ENCODE assay signal across 1 cellular context in the genomic region with DNA sequence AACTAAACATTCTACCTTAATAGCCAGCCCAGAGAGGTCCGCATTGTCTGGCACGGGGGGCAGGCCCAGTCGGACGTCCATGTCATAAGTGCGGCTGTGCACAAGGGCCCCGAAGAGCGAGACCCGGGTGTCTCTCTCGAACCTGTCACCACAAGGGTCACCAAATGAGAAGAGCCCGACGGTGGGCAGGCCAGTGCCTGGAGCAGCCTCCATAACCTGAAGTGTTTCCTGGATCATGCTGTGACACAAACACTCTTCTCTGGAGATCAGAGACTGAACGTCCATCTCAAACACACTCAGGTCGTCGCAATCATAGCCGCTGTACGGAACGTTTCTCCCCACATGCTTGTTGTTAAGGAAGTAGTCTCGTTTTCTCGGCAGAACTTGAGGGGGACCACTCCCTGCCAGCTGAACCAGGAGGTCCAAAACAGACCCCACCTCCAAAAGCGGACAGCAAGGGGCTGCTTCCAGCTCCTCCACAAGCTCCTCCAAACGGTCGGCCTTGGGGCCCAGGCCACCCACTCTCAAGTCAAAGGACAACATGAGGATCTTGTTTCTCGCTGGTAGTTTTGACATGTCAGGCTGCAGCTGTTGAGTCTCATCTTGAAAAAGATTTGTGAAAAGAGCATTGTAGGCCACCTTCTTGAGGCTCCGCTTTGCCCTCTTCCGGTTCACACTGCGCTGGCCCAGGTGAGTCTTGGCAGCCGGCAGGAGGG.
TF ChIP-seq lines count a peak whose summit lies in the region.

No MANE protein-coding gene starts in this region.

TF ChIP-seq in HEK293, 187 proteins besides CTCF, POLR2A, EP300 and RAD21 (continued from another document):
- TF ChIP-seq PATZ1 (tag by site-specific recombination; IDR thresholded peaks at IDR 0.05) (no peak), KLF16 (tag by site-specific recombination; IDR thresholded peaks at IDR 0.05) (no peak), BCL11A (tag by site-specific recombination; IDR thresholded peaks at IDR 0.05; ENCODE audit: low read depth) (no peak), GLI4 (tag by site-specific recombination; IDR thresholded peaks at IDR 0.05) (no peak), ZNF302 (tag by site-specific recombination; IDR thresholded peaks at IDR 0.05; ENCODE audit: low read depth) (no peak), ZSCAN4 (tag by site-specific recombination; IDR thresholded peaks at IDR 0.05) (no peak), ZNF621 (tag by site-specific recombination; IDR thresholded peaks at IDR 0.05) (no peak), SP2 (tag by site-specific recombination; IDR thresholded peaks at IDR 0.05) (peak; percentile 28), SCRT2 (tag by site-specific recombination; IDR thresholded peaks at IDR 0.05) (0 out of 2 replicates have a peak, but pooled peaks have one; percentile 21), ZNF221 (tag by site-specific recombination; IDR thresholded peaks at IDR 0.05; ENCODE audit: borderline replicate concordance) (no peak), ZNF18 (tag by site-specific recombination; IDR thresholded peaks at IDR 0.05) (peak; percentile 53; the same call in 1 of the 2 replicates), ZNF549 (tag by site-specific recombination; IDR thresholded peaks at IDR 0.05) (no peak), ZNF830 (tag by site-specific recombination; IDR thresholded peaks at IDR 0.05; ENCODE audit: low read depth) (no peak), ZNF629 (tag by site-specific recombination; IDR thresholded peaks at IDR 0.05) (no peak), ZNF341 (tag by site-specific recombination; IDR thresholded peaks at IDR 0.05; ENCODE audit: low read depth) (peak; percentile 97), ZEB2 (tag by site-specific recombination; IDR thresholded peaks at IDR 0.05) (no peak), ZBTB11 (tag by site-specific recombination; conservative IDR thresholded peaks at IDR 0.05; ENCODE audit: low read depth) (peak; percentile 76), INSM2 (tag by site-specific recombination; IDR thresholded peaks at IDR 0.05) (no peak), ZNF521 (tag by site-specific recombination; IDR thresholded peaks at IDR 0.05) (no peak), ZSCAN23 (tag by site-specific recombination; IDR thresholded peaks at IDR 0.05) (no peak), PRDM10 (tag by site-specific recombination; IDR thresholded peaks at IDR 0.05) (no peak), ZNF670 (tag by site-specific recombination; IDR thresholded peaks at IDR 0.05; ENCODE audit: low read depth) (no peak)
